ENCODE assay signal across 10 cellular contexts in the genomic region with DNA sequence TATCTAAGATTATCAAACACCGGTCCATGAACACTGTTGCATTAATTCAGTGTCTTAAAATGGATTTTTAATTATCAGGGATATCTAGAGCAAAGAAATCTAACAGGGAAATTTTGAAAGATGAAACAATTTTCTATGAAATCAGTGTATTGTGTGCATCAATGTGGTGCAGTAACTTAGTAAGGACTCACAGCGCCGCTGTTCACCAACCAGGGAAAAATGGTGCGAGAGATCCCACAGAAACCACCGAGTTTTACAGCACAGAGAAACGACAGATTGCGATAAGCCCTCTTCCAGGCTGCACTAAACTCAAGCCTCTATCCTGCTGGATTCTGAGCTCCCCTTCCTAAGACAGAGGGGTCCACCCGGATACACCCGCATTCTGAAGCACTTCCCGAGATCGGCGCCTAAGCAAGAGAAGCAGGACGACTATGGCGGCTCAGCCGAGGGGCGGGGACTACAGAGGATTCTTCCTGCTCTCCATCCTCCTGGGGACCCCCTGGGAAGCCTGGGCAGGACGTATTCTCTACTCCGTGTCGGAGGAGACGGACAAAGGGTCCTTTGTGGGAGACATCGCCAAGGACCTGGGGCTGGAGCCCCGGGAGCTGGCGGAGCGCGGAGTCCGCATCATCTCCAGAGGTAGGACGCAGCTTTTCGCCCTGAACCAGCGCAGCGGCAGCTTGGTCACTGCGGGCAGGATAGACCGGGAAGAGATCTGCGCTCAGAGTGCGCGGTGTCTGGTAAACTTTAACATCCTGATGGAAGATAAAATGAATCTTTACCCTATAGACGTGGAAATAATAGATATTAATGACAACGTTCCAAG. TPM values are rescaled to one million over a fixed set of nuclear protein-coding genes. Genes with fewer than 3 reads are reported as not detected.
A peak's percentile ranks its signal among the peaks of the same experiment; 100 is the strongest.
DNase-seq lines count a peak whose midpoint lies in the region; ATAC-seq and TF ChIP-seq lines count a peak whose summit lies in the region.
"Had no signal": no experiment of that assay in that cellular context is flagged by ENCODE, and none has a peak within 500 bp of the region (broad histone marks: within the 10 kb centered on the region; RNA-seq: fewer than 3 reads in every experiment).

A gene (plus strand): TSS at position 274 of the 826 bp plus-strand sequence. CDS start 158 bp downstream, at position 432.

- H3K36me3 ChIP-seq in CD8-positive, alpha-beta T cell (ENCODE audit: insufficient read depth, low read length), result no peaks in the 10 kb centered on the region
- H3K36me3 ChIP-seq in Karpas-422 (ENCODE audit: insufficient read depth, low read length) (peaks cover 63% of the 10 kb centered on the region), endodermal cell (ENCODE audit: control insufficient read depth, insufficient read depth, low read length) (no peaks in the 10 kb centered on the region), hepatocyte (replicated peaks; ENCODE audit: insufficient read depth, low read depth) (no peaks in the 10 kb centered on the region)

- peaks cover 2% of the 10 kb centered on the region for H3K4me1 Mint-ChIP-seq in CD8-positive, alpha-beta T cell (ENCODE audit: low read depth)
- no peaks in the 10 kb centered on the region for H3K4me1 Mint-ChIP-seq in dendritic cell treated with granulocyte-macrophage colony-stimulating factor and Interleukin-4, amounts not matched to agents 40 ng/mL and 50 ng/mL, for 4 days (ENCODE audit: low read depth)
- peaks cover 0 to 2% (median 0%) of the 10 kb centered on the region in 4 donors for H3K4me1 Mint-ChIP-seq in naive thymus-derived CD8-positive, alpha-beta T cell
- H3K4me1 Mint-ChIP-seq in endodermal cell, result no peaks in the 10 kb centered on the region

- H2AFZ ChIP-seq in Karpas-422 (ENCODE audit: low read length), result no peak within 1 kb of the TSS
- H2AFZ ChIP-seq in hepatocyte, result no peak within 1 kb of the TSS

- H3K9me2 ChIP-seq in Karpas-422 (replicated peaks; ENCODE audit: insufficient read depth, low read length), result no peaks in the 10 kb centered on the region
- no peaks in the 10 kb centered on the region for H3K9me2 ChIP-seq in hepatocyte (replicated peaks; ENCODE audit: insufficient read depth)

- peak within 1 kb of the TSS; percentile 55 for H3K4me3 Mint-ChIP-seq in CD8-positive, alpha-beta T cell
- peak within 1 kb of the TSS; percentile 71 for H3K4me3 Mint-ChIP-seq in dendritic cell treated with granulocyte-macrophage colony-stimulating factor and Interleukin-4, amounts not matched to agents 40 ng/mL and 50 ng/mL, for 4 days
- peak within 1 kb of the TSS; percentile 48 to 78 (median 72) for H3K4me3 Mint-ChIP-seq in naive thymus-derived CD8-positive, alpha-beta T cell
- H3K4me3 Mint-ChIP-seq in endodermal cell, result no peak within 1 kb of the TSS

- CTCF ChIA-PET in CD8-positive, alpha-beta T cell (lab: Charles Lee), result no interaction called here

- no peak within 1 kb of the TSS for H3K27ac Mint-ChIP-seq in CD8-positive, alpha-beta T cell
- H3K27ac Mint-ChIP-seq in dendritic cell treated with granulocyte-macrophage colony-stimulating factor and Interleukin-4, amounts not matched to agents 40 ng/mL and 50 ng/mL, for 4 days, result no peak within 1 kb of the TSS
- no peak within 1 kb of the TSS for H3K27ac Mint-ChIP-seq in naive thymus-derived CD8-positive, alpha-beta T cell
- H3K27ac Mint-ChIP-seq in endodermal cell, result no peak within 1 kb of the TSS

- no peaks in the 10 kb centered on the region for H3K36me3 Mint-ChIP-seq in CD8-positive, alpha-beta T cell
- H3K36me3 Mint-ChIP-seq in dendritic cell treated with granulocyte-macrophage colony-stimulating factor and Interleukin-4, amounts not matched to agents 40 ng/mL and 50 ng/mL, for 4 days (ENCODE audit: low read depth), result no peaks in the 10 kb centered on the region
- H3K36me3 Mint-ChIP-seq in naive thymus-derived CD8-positive, alpha-beta T cell, result peaks cover 14 to 72% (median 37%) of the 10 kb centered on the region in 3 donors
- peaks cover 23% of the 10 kb centered on the region for H3K36me3 Mint-ChIP-seq in endodermal cell (ENCODE audit: low read depth)

- peaks cover 20% of the 10 kb centered on the region for H3K9me3 Mint-ChIP-seq in CD8-positive, alpha-beta T cell
- H3K9me3 Mint-ChIP-seq in dendritic cell treated with granulocyte-macrophage colony-stimulating factor and Interleukin-4, amounts not matched to agents 40 ng/mL and 50 ng/mL, for 4 days, result peaks cover 22% of the 10 kb centered on the region
- peaks cover 10 to 89% (median 48%) of the 10 kb centered on the region in 9 donors for H3K9me3 Mint-ChIP-seq in naive thymus-derived CD8-positive, alpha-beta T cell
- H3K9me3 Mint-ChIP-seq in endodermal cell, result peaks cover 42% of the 10 kb centered on the region

- DNase-seq in CD8-positive, alpha-beta T cell, result no peak
- DNase-seq in Karpas-422 (no peak), posterior vena cava (ENCODE audit: low spot score) (no peak), endodermal cell (no peak), hepatocyte (ENCODE audit: low spot score) (no peak), UCSD-AML1 (lab: John Stamatoyannopoulos, UW; ENCODE audit: unreplicated experiment) (no peak)
- DNase-seq in naive thymus-derived CD8-positive, alpha-beta T cell, result no peak
- DNase-seq: activated gamma-delta T cell, NCI-H1436 had no signal

- H3K4me3 ChIP-seq in CD8-positive, alpha-beta T cell (ENCODE audit: low read depth, low read length), result no peak within 1 kb of the TSS
- H3K4me3 ChIP-seq in Karpas-422 (ENCODE audit: low read length) (peak within 1 kb of the TSS; percentile 18; the same call in 1 of the 2 replicates), endodermal cell (ENCODE audit: low read length) (no peak within 1 kb of the TSS), hepatocyte (no peak within 1 kb of the TSS)

- no peak for TF ChIP-seq CTCF in CD8-positive, alpha-beta T cell (IDR thresholded peaks at IDR 0.05)
- TF ChIP-seq CTCF in endodermal cell (conservative IDR thresholded peaks at IDR 0.05), result no peak
- TF ChIP-seq CTCF in hepatocyte (IDR thresholded peaks at IDR 0.05; ENCODE audit: poor library complexity), result no peak

- intact Hi-C loops in CD8-positive, alpha-beta T cell (cut with DNase I, micrococcal nuclease), result no loop called here
- intact Hi-C loops in dendritic cell treated with granulocyte-macrophage colony-stimulating factor and Interleukin-4, amounts not matched to agents 40 ng/mL and 50 ng/mL, for 4 days (cut with micrococcal nuclease), result no loop called here
- intact Hi-C loops in posterior vena cava (cut with DNase I), result no loop called here

- H3K9ac ChIP-seq in Karpas-422 (ENCODE audit: low read length), result no peak within 1 kb of the TSS
- H3K9ac ChIP-seq in endodermal cell (ENCODE audit: extremely low read depth, low read length, poor library complexity, severe bottlenecking), result no peak within 1 kb of the TSS

- no peak within 1 kb of the TSS for H3K27ac ChIP-seq in CD8-positive, alpha-beta T cell (ENCODE audit: low read depth, low read length)
- no peak within 1 kb of the TSS for H3K27ac ChIP-seq in Karpas-422 (ENCODE audit: low read length)
- H3K27ac ChIP-seq in endodermal cell (ENCODE audit: low read depth, low read length), result no peak within 1 kb of the TSS
- H3K27ac ChIP-seq in hepatocyte, result no peak within 1 kb of the TSS

- peaks cover 16% of the 10 kb centered on the region for H3K27me3 ChIP-seq in CD8-positive, alpha-beta T cell (ENCODE audit: insufficient read depth, low read length)
- H3K27me3 ChIP-seq in Karpas-422 (ENCODE audit: low read length), result no peaks in the 10 kb centered on the region
- H3K27me3 ChIP-seq in endodermal cell (ENCODE audit: control insufficient read depth, insufficient read depth, low read length, poor library complexity, severe bottlenecking), result no peaks in the 10 kb centered on the region
- no peaks in the 10 kb centered on the region for H3K27me3 ChIP-seq in hepatocyte

- peaks cover 70% of the 10 kb centered on the region for H3K27me3 Mint-ChIP-seq in CD8-positive, alpha-beta T cell (ENCODE audit: low read depth)
- H3K27me3 Mint-ChIP-seq in dendritic cell treated with granulocyte-macrophage colony-stimulating factor and Interleukin-4, amounts not matched to agents 40 ng/mL and 50 ng/mL, for 4 days, result peaks cover 62% of the 10 kb centered on the region
- H3K27me3 Mint-ChIP-seq in naive thymus-derived CD8-positive, alpha-beta T cell, result peaks cover 35 to 77% (median 63%) of the 10 kb centered on the region in 5 donors
- no peaks in the 10 kb centered on the region for H3K27me3 Mint-ChIP-seq in endodermal cell (ENCODE audit: insufficient read depth)

- peaks cover 37% of the 10 kb centered on the region for H3K79me2 ChIP-seq in Karpas-422 (ENCODE audit: low read length)
- H3K79me2 ChIP-seq in hepatocyte, result no peaks in the 10 kb centered on the region

- H4K20me1 ChIP-seq in Karpas-422 (ENCODE audit: insufficient read depth, low read depth, low read length) (no peaks in the 10 kb centered on the region), hepatocyte (ENCODE audit: insufficient read depth, poor library complexity, severe bottlenecking) (no peaks in the 10 kb centered on the region)

- 91 to 95% methylated on average over 33 to 37 of the region's 37 CpGs for WGBS in endodermal cell (ENCODE audit: insufficient coverage in 1 of 2, insufficient read length in 1 of 2), 2 experiments
- 95% methylated on average over 37 of the region's 37 CpGs for WGBS in hepatocyte (ENCODE audit: low lambda C conversion rate, missing lambda C conversion rate)

- H3K4me2 ChIP-seq in Karpas-422 (ENCODE audit: low read depth, low read length, poor library complexity, severe bottlenecking), result no peak within 1 kb of the TSS
- no peak within 1 kb of the TSS for H3K4me2 ChIP-seq in hepatocyte

- peaks cover 4% of the 10 kb centered on the region for H3K9me3 ChIP-seq in CD8-positive, alpha-beta T cell (ENCODE audit: low read length)
- H3K9me3 ChIP-seq in Karpas-422 (ENCODE audit: low read length) (peaks cover 39% of the 10 kb centered on the region), endodermal cell (ENCODE audit: control insufficient read depth, low read length) (peaks cover 38% of the 10 kb centered on the region), hepatocyte (ENCODE audit: low read depth) (no peaks in the 10 kb centered on the region)

- POLR2A ChIA-PET in CD8-positive, alpha-beta T cell (lab: Charles Lee), result no interaction called here
- POLR2A ChIA-PET in naive thymus-derived CD8-positive, alpha-beta T cell (lab: Charles Lee), result no interaction called here

- no peaks in the 10 kb centered on the region for H3K4me1 ChIP-seq in CD8-positive, alpha-beta T cell (ENCODE audit: insufficient read depth, low read length)
- H3K4me1 ChIP-seq in Karpas-422 (ENCODE audit: low read length), result no peaks in the 10 kb centered on the region
- no peaks in the 10 kb centered on the region for H3K4me1 ChIP-seq in endodermal cell (ENCODE audit: control insufficient read depth, insufficient read depth, low read length)
- no peaks in the 10 kb centered on the region for H3K4me1 ChIP-seq in hepatocyte (ENCODE audit: insufficient read depth)

- ATAC-seq in CD8-positive, alpha-beta T cell, result no peak
- ATAC-seq in naive thymus-derived CD8-positive, alpha-beta T cell, result peak in 1 of 2 donors; percentile 55

RNA-seq across cellular contexts. Expression of the gene that starts here (rescaled TPM):
- under 1 TPM; 0.08 to 0.14 TPM for total RNA-seq in CD8-positive, alpha-beta T cell
- total RNA-seq in Karpas-422 (2014; rRNA removed; shearing (Covaris generic); ENCODE audit: low replicate concordance), result 8.4 and 11.5 TPM in 2 replicates
- total RNA-seq in naive thymus-derived CD8-positive, alpha-beta T cell, result under 1 TPM; 0.33 to 0.42 TPM
- not detected for polyA plus RNA-seq in naive thymus-derived CD8-positive, alpha-beta T cell
- 1 to 10 TPM; 4.0 to 4.3 TPM for total RNA-seq in posterior vena cava
- total RNA-seq in endodermal cell, result 1 to 10 TPM in 1 of 2 donors, under 1 TPM in 1; 0.40 to 1.9 TPM
- 0.18 TPM for polyA plus RNA-seq in endodermal cell (2013, experiment 1 of 2)
- 0.46 TPM for polyA plus RNA-seq in endodermal cell (2013, experiment 2 of 2)
- total RNA-seq in hepatocyte, result 0.04 and 0.10 TPM in 2 replicates
- polyA plus RNA-seq in hepatocyte, result not detected in 2 replicates
